ENCODE assay signal across 20 cellular contexts in genomic region chr9:92476962-92477361, GRCh38. TPM values are rescaled to one million over a fixed set of nuclear protein-coding genes. Genes with fewer than 3 reads are reported as not detected.
DNase-seq lines count a peak whose midpoint lies in the region; ATAC-seq, FAIRE-seq and TF ChIP-seq lines count a peak whose summit lies in the region.
"Had no signal": no experiment of that assay in that cellular context is flagged by ENCODE, and none has a peak within 500 bp of the region (broad histone marks: within the 10 kb centered on the region; RNA-seq: fewer than 3 reads in every experiment).

No MANE protein-coding gene starts in this region.

- H2BK120ac ChIP-seq in neuronal stem cell (ENCODE audit: low read depth, low read length) = no peak overlapping the region

- H3K23ac ChIP-seq in neuronal stem cell (ENCODE audit: low read depth, low read length, poor library complexity) = no peak overlapping the region

- H3K4ac ChIP-seq in neuronal stem cell (ENCODE audit: low read length) = no peak overlapping the region

- no peak overlapping the region for H2AK5ac ChIP-seq in neuronal stem cell (ENCODE audit: low read depth, low read length)

- H3K79me1 ChIP-seq in neuronal stem cell (ENCODE audit: low read depth, low read length) = no peaks in the 10 kb centered on the region

- intact Hi-C loops in tibial artery (cut with DNase I; ENCODE audit: low total_unique reads) = no loop called here

- no peak for TF ChIP-seq CTCF in tibial artery (IDR thresholded peaks at IDR 0.05)

- no peak for DNase-seq in GM18507 (ENCODE audit: extremely low spot score, insufficient read length, low read depth)
- DNase-seq in tibial artery = no peak
- no peak for DNase-seq in RCC 7860 (ENCODE audit: low spot score)
- DNase-seq in neuronal stem cell (ENCODE audit: low spot score) = no peak
- DNase-seq: activated CD4-positive, alpha-beta T cell treated with anti-CD3 and anti-CD28 coated beads for 4 hours; activated CD8-positive, alpha-beta memory T cell treated with anti-CD3 and anti-CD28 coated beads, Interleukin-2, amount 10 ng/mL, durations not matched to agents 7 days and 5 days; activated effector memory CD4-positive, alpha-beta T cell treated with Interleukin-2 at 50 U/mL for 16 hours; KG1; left cardiac atrium; NCI-H1694; OCI-M1; SIG-M5; sigmoid colon; thyroid gland had no signal

- H3K9me3 ChIP-seq in tibial artery = no peaks in the 10 kb centered on the region
- H3K9me3 ChIP-seq in neuronal stem cell (replicated peaks in 1 of 2; ENCODE audit: control insufficient read depth in 2 of 2, insufficient read depth in 1 of 2, low read depth in 1 of 2, low read length in 2 of 2) = no peaks in the 10 kb centered on the region
- H3K9me3 ChIP-seq: sigmoid colon, thyroid gland had no signal

- no CpG with 5 or more reads among the region's 1 CpG for WGBS in neuronal stem cell (ENCODE audit: extremely low coverage in 2 of 2, insufficient read length in 2 of 2, insufficient replicate concordance in 1 of 2), 2 donors

- H2BK12ac ChIP-seq in neuronal stem cell (ENCODE audit: low read length) = no peak overlapping the region

- no peak overlapping the region for H3K18ac ChIP-seq in neuronal stem cell (ENCODE audit: low read length)

- no peak overlapping the region for H2BK15ac ChIP-seq in neuronal stem cell (ENCODE audit: low read length)

- no peak overlapping the region for H4K91ac ChIP-seq in neuronal stem cell (ENCODE audit: low read depth, low read length, poor library complexity)

- H3K4me3 ChIP-seq in tibial artery (no peak overlapping the region), neuronal stem cell (ENCODE audit: low read length in 2 of 2) (no peak overlapping the region)
- H3K4me3 ChIP-seq: sigmoid colon, thyroid gland had no signal

- FAIRE-seq in GM18507 (lab: Jason Lieb, UNC) = peak; percentile 71
- no peak for FAIRE-seq in RCC 7860 (lab: Jason Lieb, UNC)
- FAIRE-seq: H54, TTC549 had no signal

- H3K4me1 ChIP-seq in tibial artery = peaks cover 0 to 68% (median 23%) of the 10 kb centered on the region in 4 donors
- no peaks in the 10 kb centered on the region for H3K4me1 ChIP-seq in neuronal stem cell (ENCODE audit: control insufficient read depth in 2 of 2, insufficient read depth in 1 of 2, low read depth in 1 of 2, low read length in 2 of 2)
- H3K4me1 ChIP-seq: parathyroid adenoma, thyroid gland had no signal

- H3K9ac ChIP-seq in neuronal stem cell (ENCODE audit: low read depth, low read length, poor library complexity) = no peak overlapping the region
- H3K9ac ChIP-seq: parathyroid adenoma had no signal

- H3K27ac ChIP-seq in tibial artery = peak overlapping the region; percentile 8 to 41
- no peak overlapping the region for H3K27ac ChIP-seq in neuronal stem cell (replicated peaks; ENCODE audit: low read length)
- H3K27ac ChIP-seq: parathyroid adenoma, thyroid gland had no signal

- no peak overlapping the region for H4K8ac ChIP-seq in neuronal stem cell (ENCODE audit: low read depth, low read length)

- H3K27me3 ChIP-seq in tibial artery = no peaks in the 10 kb centered on the region
- no peaks in the 10 kb centered on the region for H3K27me3 ChIP-seq in neuronal stem cell (ENCODE audit: control insufficient read depth in 3 of 3, insufficient read depth in 3 of 3, low read depth in 1 of 3, low read length in 3 of 3)
- H3K27me3 ChIP-seq: sigmoid colon, thyroid gland had no signal

- ATAC-seq in GM21825 (IDR thresholded peaks at IDR 0.05; ENCODE audit: unreplicated experiment) (peak; percentile 58), HG03432 (IDR thresholded peaks at IDR 0.05; ENCODE audit: unreplicated experiment) (peak; percentile 65), HG02885 (IDR thresholded peaks at IDR 0.05; ENCODE audit: poor library complexity, unreplicated experiment) (no peak)
- ATAC-seq: activated CD8-positive, alpha-beta memory T cell treated with anti-CD3 and anti-CD28 coated beads, Interleukin-2, amount 10 ng/mL, durations not matched to agents 7 days and 5 days; left cardiac atrium had no signal

- no peaks in the 10 kb centered on the region for H3K36me3 ChIP-seq in tibial artery
- H3K36me3 ChIP-seq in neuronal stem cell (replicated peaks in 1 of 2; ENCODE audit: control insufficient read depth in 2 of 2, insufficient read depth in 2 of 2, low read length in 2 of 2) = no peaks in the 10 kb centered on the region
- H3K36me3 ChIP-seq: thyroid gland had no signal

- no peak overlapping the region for H2BK5ac ChIP-seq in neuronal stem cell (ENCODE audit: low read length)

- H3K14ac ChIP-seq in neuronal stem cell (ENCODE audit: low read length) = no peak overlapping the region

- no peak overlapping the region for H3K4me2 ChIP-seq in neuronal stem cell (ENCODE audit: insufficient read depth, low read length, poor library complexity, severe bottlenecking)

- no peak overlapping the region for H2AFZ ChIP-seq in neuronal stem cell (ENCODE audit: low read length)
- H2AFZ ChIP-seq: parathyroid adenoma had no signal

RNA-seq across cellular contexts. Expression of gene ASPN, which starts 5.3 kb away (rescaled TPM):
- polyA plus RNA-seq in neuronal stem cell (2013, experiment 1 of 2) = not detected
- not detected for polyA plus RNA-seq in neuronal stem cell (2013, experiment 2 of 2)

RNA-seq across cellular contexts. Expression of gene OMD, which starts 52.7 kb away (rescaled TPM):
- polyA plus RNA-seq in neuronal stem cell (2013, experiment 1 of 2) = not detected
- not detected for polyA plus RNA-seq in neuronal stem cell (2013, experiment 2 of 2)

RNA-seq across cellular contexts. Expression of gene ECM2, which starts 58.8 kb away (rescaled TPM):
- not detected for polyA plus RNA-seq in neuronal stem cell (2013, experiment 1 of 2)
- polyA plus RNA-seq in neuronal stem cell (2013, experiment 2 of 2) = not detected
